In the genomic region with DNA sequence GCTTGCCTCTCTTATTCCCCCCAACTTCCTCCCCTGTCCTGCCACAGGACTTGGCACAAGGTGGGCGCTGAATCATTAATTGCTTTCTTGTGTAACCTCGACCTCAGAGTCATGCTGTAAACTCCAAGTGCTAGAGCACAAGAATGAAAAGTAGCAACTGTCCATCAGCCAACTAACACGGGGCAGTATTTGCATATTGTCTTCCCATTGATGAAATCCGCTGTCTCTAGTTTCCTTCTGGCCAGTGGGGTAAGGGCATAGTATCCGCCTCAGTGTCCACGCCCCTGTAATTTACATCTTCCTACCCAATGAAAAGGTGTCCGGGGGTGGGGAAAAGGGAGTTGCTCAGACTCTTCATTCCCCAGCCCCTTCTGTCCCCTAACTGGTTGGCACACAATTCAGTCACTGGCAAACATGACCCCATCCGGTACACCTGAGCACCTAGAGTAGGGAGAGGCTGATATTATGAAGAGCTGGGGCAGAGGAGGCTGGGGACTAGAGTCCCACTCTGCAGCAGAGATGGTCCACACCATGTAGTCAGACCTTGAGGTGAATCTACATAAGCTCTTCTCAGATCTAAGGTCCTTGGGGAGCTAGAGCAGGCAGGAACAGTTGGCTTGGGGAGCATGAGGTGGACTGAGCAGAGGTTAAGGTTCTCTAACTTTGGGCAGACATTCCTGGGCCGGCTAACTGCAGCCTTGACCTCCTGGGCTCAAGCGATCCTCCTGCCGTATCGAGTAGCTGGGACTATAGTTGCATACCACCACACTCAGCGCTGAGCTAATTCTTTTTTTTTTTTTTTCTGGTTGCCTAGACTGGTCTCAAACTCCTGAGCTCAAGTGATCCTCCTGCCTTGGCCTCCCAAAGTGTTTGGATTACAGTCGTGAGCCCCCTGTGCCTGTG, we compare ENCODE assay signal across 1 cellular context.
TF ChIP-seq lines count a peak whose summit lies in the region.

No MANE protein-coding gene starts in this region.

TF ChIP-seq in HEK293, 187 proteins besides CTCF, POLR2A, EP300 and RAD21 (continued from another document and continues in another):
- TF ChIP-seq, protein P1, sequence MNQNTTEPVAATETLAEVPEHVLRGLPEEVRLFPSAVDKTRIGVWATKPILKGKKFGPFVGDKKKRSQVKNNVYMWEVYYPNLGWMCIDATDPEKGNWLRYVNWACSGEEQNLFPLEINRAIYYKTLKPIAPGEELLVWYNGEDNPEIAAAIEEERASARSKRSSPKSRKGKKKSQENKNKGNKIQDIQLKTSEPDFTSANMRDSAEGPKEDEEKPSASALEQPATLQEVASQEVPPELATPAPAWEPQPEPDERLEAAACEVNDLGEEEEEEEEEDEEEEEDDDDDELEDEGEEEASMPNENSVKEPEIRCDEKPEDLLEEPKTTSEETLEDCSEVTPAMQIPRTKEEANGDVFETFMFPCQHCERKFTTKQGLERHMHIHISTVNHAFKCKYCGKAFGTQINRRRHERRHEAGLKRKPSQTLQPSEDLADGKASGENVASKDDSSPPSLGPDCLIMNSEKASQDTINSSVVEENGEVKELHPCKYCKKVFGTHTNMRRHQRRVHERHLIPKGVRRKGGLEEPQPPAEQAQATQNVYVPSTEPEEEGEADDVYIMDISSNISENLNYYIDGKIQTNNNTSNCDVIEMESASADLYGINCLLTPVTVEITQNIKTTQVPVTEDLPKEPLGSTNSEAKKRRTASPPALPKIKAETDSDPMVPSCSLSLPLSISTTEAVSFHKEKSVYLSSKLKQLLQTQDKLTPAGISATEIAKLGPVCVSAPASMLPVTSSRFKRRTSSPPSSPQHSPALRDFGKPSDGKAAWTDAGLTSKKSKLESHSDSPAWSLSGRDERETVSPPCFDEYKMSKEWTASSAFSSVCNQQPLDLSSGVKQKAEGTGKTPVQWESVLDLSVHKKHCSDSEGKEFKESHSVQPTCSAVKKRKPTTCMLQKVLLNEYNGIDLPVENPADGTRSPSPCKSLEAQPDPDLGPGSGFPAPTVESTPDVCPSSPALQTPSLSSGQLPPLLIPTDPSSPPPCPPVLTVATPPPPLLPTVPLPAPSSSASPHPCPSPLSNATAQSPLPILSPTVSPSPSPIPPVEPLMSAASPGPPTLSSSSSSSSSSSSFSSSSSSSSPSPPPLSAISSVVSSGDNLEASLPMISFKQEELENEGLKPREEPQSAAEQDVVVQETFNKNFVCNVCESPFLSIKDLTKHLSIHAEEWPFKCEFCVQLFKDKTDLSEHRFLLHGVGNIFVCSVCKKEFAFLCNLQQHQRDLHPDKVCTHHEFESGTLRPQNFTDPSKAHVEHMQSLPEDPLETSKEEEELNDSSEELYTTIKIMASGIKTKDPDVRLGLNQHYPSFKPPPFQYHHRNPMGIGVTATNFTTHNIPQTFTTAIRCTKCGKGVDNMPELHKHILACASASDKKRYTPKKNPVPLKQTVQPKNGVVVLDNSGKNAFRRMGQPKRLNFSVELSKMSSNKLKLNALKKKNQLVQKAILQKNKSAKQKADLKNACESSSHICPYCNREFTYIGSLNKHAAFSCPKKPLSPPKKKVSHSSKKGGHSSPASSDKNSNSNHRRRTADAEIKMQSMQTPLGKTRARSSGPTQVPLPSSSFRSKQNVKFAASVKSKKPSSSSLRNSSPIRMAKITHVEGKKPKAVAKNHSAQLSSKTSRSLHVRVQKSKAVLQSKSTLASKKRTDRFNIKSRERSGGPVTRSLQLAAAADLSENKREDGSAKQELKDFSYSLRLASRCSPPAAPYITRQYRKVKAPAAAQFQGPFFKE (tag by site-specific recombination; IDR thresholded peaks at IDR 0.05; ENCODE audit: borderline replicate concordance): no peak
- TF ChIP-seq BCL11A (tag by site-specific recombination; IDR thresholded peaks at IDR 0.05; ENCODE audit: low read depth): no peak
- TF ChIP-seq ZNF548 (tag by site-specific recombination; IDR thresholded peaks at IDR 0.05): no peak
- no peak for TF ChIP-seq ZNF221 (tag by site-specific recombination; IDR thresholded peaks at IDR 0.05; ENCODE audit: borderline replicate concordance)
- no peak for TF ChIP-seq ZNF585B (tag by site-specific recombination; IDR thresholded peaks at IDR 0.05)
- no peak for TF ChIP-seq ZSCAN23 (tag by site-specific recombination; IDR thresholded peaks at IDR 0.05)
- no peak for TF ChIP-seq ZSCAN4 (tag by site-specific recombination; IDR thresholded peaks at IDR 0.05)
- no peak for TF ChIP-seq ZNF280D (tag by site-specific recombination; IDR thresholded peaks at IDR 0.05)
- no peak for TF ChIP-seq ZNF426 (tag by site-specific recombination; IDR thresholded peaks at IDR 0.05)
- TF ChIP-seq ZNF768 (tag by site-specific recombination; IDR thresholded peaks at IDR 0.05): no peak
- TF ChIP-seq KLF8 (tag by site-specific recombination; IDR thresholded peaks at IDR 0.05): no peak
- TF ChIP-seq, protein P2, sequence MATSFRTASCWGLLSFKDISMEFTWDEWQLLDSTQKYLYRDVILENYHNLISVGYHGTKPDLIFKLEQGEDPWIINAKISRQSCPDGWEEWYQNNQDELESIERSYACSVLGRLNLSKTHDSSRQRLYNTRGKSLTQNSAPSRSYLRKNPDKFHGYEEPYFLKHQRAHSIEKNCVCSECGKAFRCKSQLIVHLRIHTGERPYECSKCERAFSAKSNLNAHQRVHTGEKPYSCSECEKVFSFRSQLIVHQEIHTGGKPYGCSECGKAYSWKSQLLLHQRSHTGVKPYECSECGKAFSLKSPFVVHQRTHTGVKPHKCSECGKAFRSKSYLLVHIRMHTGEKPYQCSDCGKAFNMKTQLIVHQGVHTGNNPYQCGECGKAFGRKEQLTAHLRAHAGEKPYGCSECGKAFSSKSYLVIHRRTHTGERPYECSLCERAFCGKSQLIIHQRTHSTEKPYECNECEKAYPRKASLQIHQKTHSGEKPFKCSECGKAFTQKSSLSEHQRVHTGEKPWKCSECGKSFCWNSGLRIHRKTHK (tag by site-specific recombination; IDR thresholded peaks at IDR 0.05): no peak
- TF ChIP-seq SP3 (tag by site-specific recombination; IDR thresholded peaks at IDR 0.05): peak; percentile 81
- no peak for TF ChIP-seq ZNF362 (tag by site-specific recombination; IDR thresholded peaks at IDR 0.05)
- TF ChIP-seq ZBTB1 (tag by site-specific recombination; IDR thresholded peaks at IDR 0.05): no peak
- TF ChIP-seq, protein P3, sequence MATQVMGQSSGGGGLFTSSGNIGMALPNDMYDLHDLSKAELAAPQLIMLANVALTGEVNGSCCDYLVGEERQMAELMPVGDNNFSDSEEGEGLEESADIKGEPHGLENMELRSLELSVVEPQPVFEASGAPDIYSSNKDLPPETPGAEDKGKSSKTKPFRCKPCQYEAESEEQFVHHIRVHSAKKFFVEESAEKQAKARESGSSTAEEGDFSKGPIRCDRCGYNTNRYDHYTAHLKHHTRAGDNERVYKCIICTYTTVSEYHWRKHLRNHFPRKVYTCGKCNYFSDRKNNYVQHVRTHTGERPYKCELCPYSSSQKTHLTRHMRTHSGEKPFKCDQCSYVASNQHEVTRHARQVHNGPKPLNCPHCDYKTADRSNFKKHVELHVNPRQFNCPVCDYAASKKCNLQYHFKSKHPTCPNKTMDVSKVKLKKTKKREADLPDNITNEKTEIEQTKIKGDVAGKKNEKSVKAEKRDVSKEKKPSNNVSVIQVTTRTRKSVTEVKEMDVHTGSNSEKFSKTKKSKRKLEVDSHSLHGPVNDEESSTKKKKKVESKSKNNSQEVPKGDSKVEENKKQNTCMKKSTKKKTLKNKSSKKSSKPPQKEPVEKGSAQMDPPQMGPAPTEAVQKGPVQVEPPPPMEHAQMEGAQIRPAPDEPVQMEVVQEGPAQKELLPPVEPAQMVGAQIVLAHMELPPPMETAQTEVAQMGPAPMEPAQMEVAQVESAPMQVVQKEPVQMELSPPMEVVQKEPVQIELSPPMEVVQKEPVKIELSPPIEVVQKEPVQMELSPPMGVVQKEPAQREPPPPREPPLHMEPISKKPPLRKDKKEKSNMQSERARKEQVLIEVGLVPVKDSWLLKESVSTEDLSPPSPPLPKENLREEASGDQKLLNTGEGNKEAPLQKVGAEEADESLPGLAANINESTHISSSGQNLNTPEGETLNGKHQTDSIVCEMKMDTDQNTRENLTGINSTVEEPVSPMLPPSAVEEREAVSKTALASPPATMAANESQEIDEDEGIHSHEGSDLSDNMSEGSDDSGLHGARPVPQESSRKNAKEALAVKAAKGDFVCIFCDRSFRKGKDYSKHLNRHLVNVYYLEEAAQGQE (tag by site-specific recombination; IDR thresholded peaks at IDR 0.05): no peak
- TF ChIP-seq ZNF561 (tag by site-specific recombination; IDR thresholded peaks at IDR 0.05; ENCODE audit: borderline replicate concordance): no peak
- no peak for TF ChIP-seq ZNF391 (tag by site-specific recombination; IDR thresholded peaks at IDR 0.05; ENCODE audit: borderline replicate concordance, low read depth)
- no peak for TF ChIP-seq ZNF639 (tag by site-specific recombination; IDR thresholded peaks at IDR 0.05)
- no peak for TF ChIP-seq ZNF76 (tag by site-specific recombination; IDR thresholded peaks at IDR 0.05; ENCODE audit: borderline replicate concordance, low read depth)
- TF ChIP-seq OVOL3 (tag by site-specific recombination; IDR thresholded peaks at IDR 0.05): no peak
- TF ChIP-seq ZBTB49 (tag by site-specific recombination; IDR thresholded peaks at IDR 0.05; ENCODE audit: low read depth): no peak
- no peak for TF ChIP-seq ZNF155 (tag by site-specific recombination; IDR thresholded peaks at IDR 0.05)
- TF ChIP-seq KLF17 (tag by site-specific recombination; IDR thresholded peaks at IDR 0.05): no peak
- no peak for TF ChIP-seq ZNF792 (tag by site-specific recombination; IDR thresholded peaks at IDR 0.05)
